ENCODE assay signal across 16 cellular contexts in the genomic region with DNA sequence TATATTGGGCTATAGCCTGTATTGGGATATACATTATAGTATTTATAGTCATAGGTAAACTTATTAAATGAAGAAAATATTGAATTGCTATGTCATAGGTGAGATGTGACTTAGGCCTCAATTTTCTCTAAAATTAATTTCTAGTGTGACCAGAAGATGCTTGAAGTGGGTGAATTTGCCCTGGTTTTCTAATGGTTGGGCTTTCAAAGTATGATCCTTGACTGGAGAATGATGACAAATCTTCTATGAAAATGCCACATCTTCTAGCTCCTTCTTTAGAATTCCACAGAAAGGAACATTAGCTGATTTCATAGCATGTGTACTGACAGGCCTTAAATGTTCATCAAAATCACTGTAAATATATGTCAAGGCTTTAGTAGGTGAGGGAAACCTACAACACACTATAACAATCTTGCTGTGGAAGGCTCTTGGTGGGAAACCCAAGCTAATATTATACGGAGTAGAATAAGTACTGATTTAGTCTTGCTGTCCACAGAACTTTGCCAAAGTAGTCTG. TPM values are rescaled to one million over a fixed set of nuclear protein-coding genes. Genes with fewer than 3 reads are reported as not detected.
A peak's percentile ranks its signal among the peaks of the same experiment; 100 is the strongest.
DNase-seq lines count a peak whose midpoint lies in the region; ATAC-seq and TF ChIP-seq lines count a peak whose summit lies in the region.
"Had no signal": no experiment of that assay in that cellular context is flagged by ENCODE, and none has a peak within 500 bp of the region (broad histone marks: within the 10 kb centered on the region; RNA-seq: fewer than 3 reads in every experiment).

No MANE protein-coding gene starts in this region.

- intact Hi-C loops in tibial artery (cut with DNase I; ENCODE audit: low total_unique reads), result no loop called here
- intact Hi-C loops in body of pancreas (cut with DNase I), result no loop called here
- intact Hi-C loops in CD4-positive, alpha-beta memory T cell (cut with micrococcal nuclease), result no loop called here

- no peaks in the 10 kb centered on the region for H4K20me1 ChIP-seq in GM23248 (ENCODE audit: insufficient read depth)
- no peaks in the 10 kb centered on the region for H4K20me1 ChIP-seq in osteoblast (ENCODE audit: insufficient read depth, low read length)
- H4K20me1 ChIP-seq: BLaER1 had no signal

- DNase-seq in GM23248, result no peak
- DNase-seq in coronary artery (ENCODE audit: low spot score), result no peak
- DNase-seq in osteoblast (ENCODE audit: insufficient read length, low spot score, missing footprints), result no peak
- DNase-seq in tibial artery, result no peak
- no peak for DNase-seq in brain microvascular endothelial cell
- DNase-seq in body of pancreas, result no peak
- no peak for DNase-seq in CD4-positive, alpha-beta memory T cell
- DNase-seq: Calu3; CD8-positive, alpha-beta T cell; NCI-H1092 treated with DMSO at 0.1 percent for 48 hours; NCI-H510A; NCI-H748 treated with DMSO at 0.1 percent for 48 hours; OCI-M1; Right ventricle myocardium superior had no signal

- H3K27ac ChIP-seq in GM23248 (no peak overlapping the region), coronary artery (peak overlapping the region; percentile 31 to 80), osteoblast (ENCODE audit: low read depth, low read length) (peak overlapping the region; percentile 85), tibial artery (peak overlapping the region; percentile 72 to 81), brain microvascular endothelial cell (no peak overlapping the region), body of pancreas (no peak overlapping the region)
- H3K27ac ChIP-seq in CD4-positive, alpha-beta memory T cell (ENCODE audit: low read depth, low read length), result no peak overlapping the region
- H3K27ac ChIP-seq: A549, BLaER1 had no signal

- peaks cover 4 to 5% of the 10 kb centered on the region in 2 donors for H3K27me3 Mint-ChIP-seq in CD4-positive, alpha-beta memory T cell

- no peaks in the 10 kb centered on the region for H3K36me3 Mint-ChIP-seq in CD4-positive, alpha-beta memory T cell
- H3K36me3 Mint-ChIP-seq: CD8-positive, alpha-beta T cell had no signal

- no peaks in the 10 kb centered on the region for H3K36me3 ChIP-seq in GM23248 (ENCODE audit: low read depth)
- peaks cover 8% of the 10 kb centered on the region for H3K36me3 ChIP-seq in osteoblast (ENCODE audit: insufficient read depth, low read length)
- H3K36me3 ChIP-seq in tibial artery, result no peaks in the 10 kb centered on the region
- H3K36me3 ChIP-seq in brain microvascular endothelial cell (replicated peaks), result no peaks in the 10 kb centered on the region
- no peaks in the 10 kb centered on the region for H3K36me3 ChIP-seq in body of pancreas (replicated peaks in 1 of 2; ENCODE audit: insufficient read depth in 1 of 2, low read depth in 2 of 2)
- no peaks in the 10 kb centered on the region for H3K36me3 ChIP-seq in CD4-positive, alpha-beta memory T cell (ENCODE audit: insufficient read depth, low read length)
- H3K36me3 ChIP-seq: BLaER1 had no signal

- POLR2A ChIA-PET in CD4-positive, alpha-beta memory T cell (lab: Charles Lee; ENCODE audit: partially characterized antibody), result no interaction called here

- no peaks in the 10 kb centered on the region for H3K9me2 ChIP-seq in GM23248 (ENCODE audit: insufficient read depth)

- WGBS in GM23248 (ENCODE audit: low coverage in 1 of 2, low lambda C conversion rate in 2 of 2, missing lambda C conversion rate in 2 of 2), 2 experiments, result 32 to 38% methylated on average over 1 of the region's 1 CpG
- WGBS in body of pancreas, 2 donors, result 92 to 94% methylated on average over 1 of the region's 1 CpG

- H2AFZ ChIP-seq in GM23248 (peak overlapping the region; percentile 25; the same call in 1 of the 2 replicates), osteoblast (ENCODE audit: low read length) (peak overlapping the region; percentile 43)

- H3K27me3 ChIP-seq in GM23248 (replicated peaks; ENCODE audit: insufficient read depth) (no peaks in the 10 kb centered on the region), osteoblast (ENCODE audit: insufficient read depth, low read length) (no peaks in the 10 kb centered on the region), tibial artery (no peaks in the 10 kb centered on the region), brain microvascular endothelial cell (replicated peaks) (no peaks in the 10 kb centered on the region), body of pancreas (no peaks in the 10 kb centered on the region)
- no peaks in the 10 kb centered on the region for H3K27me3 ChIP-seq in CD4-positive, alpha-beta memory T cell (ENCODE audit: insufficient read depth, low read length)
- H3K27me3 ChIP-seq: BLaER1 had no signal

- H3K4me1 ChIP-seq in GM23248 (ENCODE audit: insufficient read depth) (peaks cover 10% of the 10 kb centered on the region), osteoblast (ENCODE audit: insufficient read depth, low read length) (peaks cover 38% of the 10 kb centered on the region), tibial artery (peaks cover 0 to 45% (median 17%) of the 10 kb centered on the region in 4 donors), body of pancreas (no peaks in the 10 kb centered on the region)
- no peaks in the 10 kb centered on the region for H3K4me1 ChIP-seq in CD4-positive, alpha-beta memory T cell (ENCODE audit: insufficient read depth, low read length)
- H3K4me1 ChIP-seq: A549, BLaER1 had no signal

- no peak for TF ChIP-seq POLR2A in body of pancreas (IDR thresholded peaks at IDR 0.05)

- CTCF ChIA-PET in CD4-positive, alpha-beta memory T cell (lab: Charles Lee; ENCODE audit: partially characterized antibody), result no interaction called here

- H3K4me1 Mint-ChIP-seq in CD4-positive, alpha-beta memory T cell, result no peaks in the 10 kb centered on the region

- H3K9me3 ChIP-seq in GM23248 (ENCODE audit: low read depth) (no peaks in the 10 kb centered on the region), osteoblast (ENCODE audit: low read depth, low read length) (no peaks in the 10 kb centered on the region), tibial artery (no peaks in the 10 kb centered on the region), body of pancreas (no peaks in the 10 kb centered on the region)
- no peaks in the 10 kb centered on the region for H3K9me3 ChIP-seq in CD4-positive, alpha-beta memory T cell (ENCODE audit: control insufficient read depth in 1 of 2, low read length in 2 of 2)
- H3K9me3 ChIP-seq: A549, BLaER1 had no signal

- no peaks in the 10 kb centered on the region for H3K9me3 Mint-ChIP-seq in CD4-positive, alpha-beta memory T cell
- H3K9me3 Mint-ChIP-seq: CD8-positive, alpha-beta T cell had no signal

- TF ChIP-seq CTCF in coronary artery (IDR thresholded peaks at IDR 0.05) (no peak), osteoblast (IDR thresholded peaks at IDR 0.05; ENCODE audit: extremely low read depth, low read depth, low read length) (no peak), tibial artery (IDR thresholded peaks at IDR 0.05) (no peak), brain microvascular endothelial cell (IDR thresholded peaks at IDR 0.05; ENCODE audit: low read depth, low read length, missing control alignments) (no peak), body of pancreas (IDR thresholded peaks at IDR 0.05) (no peak)

- H3K9ac ChIP-seq in GM23248, result no peak overlapping the region
- H3K9ac ChIP-seq: BLaER1 had no signal

- in situ Hi-C loops in GM23248 (cut with MboI) (no loop called here), brain microvascular endothelial cell (cut with HindIII; ENCODE audit: low pct_ligation_motif_present, low sequenced_read_pairs) (no loop called here)

- no peak overlapping the region for H3K4me3 Mint-ChIP-seq in CD4-positive, alpha-beta memory T cell
- H3K4me3 Mint-ChIP-seq: CD8-positive, alpha-beta T cell had no signal

- H3F3A ChIP-seq in GM23248 (ENCODE audit: insufficient read depth), result no peaks in the 10 kb centered on the region

- no peak overlapping the region for H3K4me3 ChIP-seq in GM23248
- no peak overlapping the region for H3K4me3 ChIP-seq in coronary artery
- no peak overlapping the region for H3K4me3 ChIP-seq in osteoblast (ENCODE audit: insufficient read depth, low read length)
- H3K4me3 ChIP-seq in tibial artery, result no peak overlapping the region
- no peak overlapping the region for H3K4me3 ChIP-seq in brain microvascular endothelial cell (ENCODE audit: low read depth, low read length)
- H3K4me3 ChIP-seq in body of pancreas, result no peak overlapping the region
- no peak overlapping the region for H3K4me3 ChIP-seq in CD4-positive, alpha-beta memory T cell (ENCODE audit: low read length in 2 of 2)
- H3K4me3 ChIP-seq: A549, BLaER1 had no signal

- no peaks in the 10 kb centered on the region for H3K79me2 ChIP-seq in GM23248 (ENCODE audit: insufficient read depth)
- peaks cover 95% of the 10 kb centered on the region for H3K79me2 ChIP-seq in osteoblast (ENCODE audit: insufficient read depth, low read length)

- ATAC-seq in body of pancreas, result no peak
- ATAC-seq: A549; CD8-positive, alpha-beta T cell had no signal

- H3K27ac Mint-ChIP-seq in CD4-positive, alpha-beta memory T cell, result no peak overlapping the region
- H3K27ac Mint-ChIP-seq: CD8-positive, alpha-beta T cell had no signal

- H3K4me2 ChIP-seq in GM23248 (ENCODE audit: unreplicated experiment), result no peak overlapping the region
- H3K4me2 ChIP-seq in osteoblast (ENCODE audit: insufficient read depth, low read length), result no peak overlapping the region
- H3K4me2 ChIP-seq: A549, BLaER1 had no signal

RNA-seq across cellular contexts. Expression of gene ABI3BP, which starts 8.9 kb away (rescaled TPM):
- 6.8 and 16.8 TPM in 2 replicates for total RNA-seq in GM23248 (2014; rRNA removed; shearing (Covaris generic))
- polyA plus RNA-seq in GM23248 (2016; fragmentation: Nextera tagmentation; extraction: Ambion mirVana), result 30.3 and 38.2 TPM in 2 replicates
- total RNA-seq in osteoblast (130 and 183 TPM in 2 replicates), body of pancreas (10 to 100 TPM in 1 of 2 donors, 1 to 10 TPM in 1; 9.3 to 19.8 TPM)
- not detected for total RNA-seq in CD4-positive, alpha-beta memory T cell
- polyA plus RNA-seq in CD4-positive, alpha-beta memory T cell, result not detected
- total RNA-seq: CD8-positive, alpha-beta T cell had no signal

Comparison
In these comparisons a context has a peak if more than half of its experiments do, and no peak if none do; other contexts are left out.
1. H3K27ac ChIP-seq: peak in coronary artery (2 of 2), osteoblast (single experiment) and tibial artery (2 of 2); none in GM23248 (single experiment), brain microvascular endothelial cell (single experiment), body of pancreas (0 of 4) and CD4-positive, alpha-beta memory T cell (single experiment).